In the genomic region with DNA sequence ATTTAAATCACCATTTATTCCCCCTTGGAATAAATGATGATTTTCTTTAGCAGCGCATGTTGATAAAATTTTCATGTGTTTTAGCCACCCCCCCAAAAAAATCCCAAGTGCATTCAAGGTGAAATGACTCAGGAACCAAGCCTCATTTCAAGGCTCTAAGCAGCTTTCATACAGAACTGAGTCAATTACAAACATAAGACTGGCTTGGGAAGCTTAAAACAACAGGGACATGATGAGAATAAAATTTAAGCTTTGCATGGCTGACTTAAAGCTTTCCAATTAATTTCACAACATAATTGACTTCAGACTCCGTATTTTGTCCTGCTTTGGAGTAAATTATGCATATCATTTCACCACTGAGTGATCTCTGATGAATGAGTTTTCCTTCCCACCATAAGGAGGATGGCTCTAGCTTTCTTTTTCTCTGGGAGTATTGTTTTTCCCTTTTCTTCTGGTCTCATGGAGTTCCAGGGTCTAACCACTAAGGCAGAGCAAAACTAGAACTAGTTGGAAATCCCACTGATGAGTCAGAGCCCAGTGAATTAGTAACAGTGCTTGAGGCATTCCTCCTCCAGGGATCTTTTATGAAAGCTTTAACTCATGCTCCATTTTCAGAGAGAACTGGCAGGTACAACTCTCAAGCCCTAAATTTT, we compare ENCODE assay signal across 8 cellular contexts.
DNase-seq lines count a peak whose midpoint lies in the region; ATAC-seq and TF ChIP-seq lines count a peak whose summit lies in the region.

No MANE protein-coding gene starts in this region.

- peaks cover 2% of the 10 kb centered on the region for H3K4me1 ChIP-seq in IMR-90 (ENCODE audit: control insufficient read depth, insufficient read depth, low read length)

- BruUV-seq in IMR-90 (replicated peaks; lab: Mats Ljungman, UMichigan) = no TSS peak

- ATAC-seq in IMR-90 (ENCODE audit: low read depth) (peak; percentile 92), left lobe of liver (peak; percentile 19), HG03521 (IDR thresholded peaks at IDR 0.05; ENCODE audit: unreplicated experiment) (no peak)

- peak overlapping the region; percentile 70; the same call in 1 of the 2 replicates for H3K18ac ChIP-seq in IMR-90 (ENCODE audit: low read depth, low read length)

- peak; percentile 86 for DNase-seq in BJ (ENCODE audit: low read depth)
- DNase-seq in IMR-90 = peak; percentile 88
- peak; percentile 89 for DNase-seq in amniotic stem cell (lab: John Stamatoyannopoulos, UW)
- no peak for DNase-seq in left lobe of liver (ENCODE audit: low spot score)
- no peak for DNase-seq in GM13976 (ENCODE audit: low spot score)
- no peak for DNase-seq in stimulated activated CD4-positive, alpha-beta T cell treated with anti-CD3 and anti-CD28 coated beads, Interleukin-12 subunit alpha, Interleukin-12 subunit beta, amount 100 ng/mL, for 4 hours
- DNase-seq in NK-92 (lab: John Stamatoyannopoulos, UW; ENCODE audit: unreplicated experiment) = no peak

- TF ChIP-seq CTCF in BJ (IDR thresholded peaks at IDR 0.05; ENCODE audit: insufficient read depth, low read depth, low read length) (peak; percentile 10; the same call in 1 of the 2 replicates), IMR-90 (conservative IDR thresholded peaks at IDR 0.05; ENCODE audit: low read depth, low read length) (no peak), GM13976 (IDR thresholded peaks at IDR 0.05; ENCODE audit: borderline replicate concordance, control extremely low read depth, extremely low read depth, insufficient read depth, missing control alignments) (no peak)

- no peaks in the 10 kb centered on the region for H3K27me3 ChIP-seq in BJ (ENCODE audit: control insufficient read depth, insufficient read depth, low read length)
- H3K27me3 ChIP-seq in IMR-90 (ENCODE audit: control insufficient read depth, insufficient read depth, low read length) = no peaks in the 10 kb centered on the region

- H3K4ac ChIP-seq in IMR-90 (ENCODE audit: low read depth, low read length) = no peak overlapping the region

- H3K9me3 ChIP-seq in IMR-90 (ENCODE audit: control insufficient read depth, insufficient read depth, low read length) = peaks cover 3% of the 10 kb centered on the region; the same call in 1 of the 2 replicates

- H3K23ac ChIP-seq in IMR-90 (ENCODE audit: low read depth, low read length) = no peak overlapping the region

- no peak overlapping the region for H2AK9ac ChIP-seq in IMR-90 (replicated peaks; ENCODE audit: low read depth, low read length, poor library complexity)

- H3K56ac ChIP-seq in IMR-90 (ENCODE audit: extremely low read depth, insufficient read depth, low read length) = no peak overlapping the region

- no peak overlapping the region for H2AFZ ChIP-seq in IMR-90 (replicated peaks; ENCODE audit: low read length, poor library complexity)

- no peak overlapping the region for H2BK15ac ChIP-seq in IMR-90 (ENCODE audit: low read depth, low read length)

- H4K20me1 ChIP-seq in IMR-90 (ENCODE audit: insufficient read depth, low read length) = no peaks in the 10 kb centered on the region

- no peak for TF ChIP-seq POLR2A in IMR-90 (IDR thresholded peaks at IDR 0.05; ENCODE audit: low read depth, low read length)

- peak overlapping the region; percentile 68; the same call in 1 of the 2 replicates for H4K5ac ChIP-seq in IMR-90 (ENCODE audit: low read depth, low read length)

- no peak for TF ChIP-seq RAD21 in IMR-90 (IDR thresholded peaks at IDR 0.05; ENCODE audit: low read length)

- H3K36me3 ChIP-seq in BJ (ENCODE audit: control insufficient read depth, insufficient read depth, low read length) (no peaks in the 10 kb centered on the region), IMR-90 (ENCODE audit: control insufficient read depth, insufficient read depth, low read length) (no peaks in the 10 kb centered on the region)

- no peak overlapping the region for H3K14ac ChIP-seq in IMR-90 (replicated peaks; ENCODE audit: low read depth, low read length)

- peak overlapping the region; percentile 78; the same call in 1 of the 2 replicates for H3K4me2 ChIP-seq in IMR-90 (ENCODE audit: low read depth, low read length)

- dilution Hi-C loops in IMR-90 (cut with HindIII; ENCODE audit: low sequenced_read_pairs, unreplicated experiment) = no loop called here

- H2AK5ac ChIP-seq in IMR-90 (ENCODE audit: low read depth, low read length) = no peak overlapping the region

- no peak overlapping the region for H3K27ac ChIP-seq in IMR-90 (ENCODE audit: insufficient read depth, low read length)

- peak overlapping the region; percentile 80 for H2BK5ac ChIP-seq in IMR-90 (ENCODE audit: low read depth, low read length, poor library complexity, severe bottlenecking)

- intact Hi-C loops in IMR-90 (cut with micrococcal nuclease) = loop anchor here (2.0 kb wide), 1 partner anchor 28 kb away; no protein-coding TSS in a partner anchor

- H3K9ac ChIP-seq in IMR-90 (ENCODE audit: low read depth, low read length) = peak overlapping the region; percentile 23; the same call in 1 of the 2 replicates

- no peaks in the 10 kb centered on the region for H3K9me1 ChIP-seq in IMR-90 (ENCODE audit: insufficient read depth, low read length)

- H4K91ac ChIP-seq in IMR-90 (ENCODE audit: insufficient read depth, low read depth, low read length) = no peak overlapping the region

- H3K4me3 ChIP-seq in BJ (ENCODE audit: low read depth, low read length) (no peak overlapping the region), IMR-90 (ENCODE audit: insufficient read depth, low read depth, low read length) (no peak overlapping the region)

- in situ Hi-C loops in IMR-90 (cut with MboI; ENCODE audit: low sequenced_read_pairs) = no loop called here
- in situ Hi-C loops in GM13976 (cut with MboI; ENCODE audit: low sequenced_read_pairs, unreplicated experiment) = no loop called here

- peak overlapping the region in 1 of 2 experiments; percentile 10; a peak in 1 of 4 replicates for H4K8ac ChIP-seq in IMR-90 (ENCODE audit: low read depth in 2 of 2, low read length in 2 of 2)

- POLR2A ChIA-PET in BJ (lab: Charles Lee) (interaction anchor here (0.9 kb wide), 1 partner anchor 11 kb away, joined by 3 read pairs; no protein-coding TSS in a partner anchor), IMR-90 (lab: Charles Lee; ENCODE audit: unreplicated experiment) (no interaction called here)

- no peak overlapping the region for H2BK20ac ChIP-seq in IMR-90 (ENCODE audit: low read depth, low read length)

- peak overlapping the region; percentile 58; the same call in 1 of the 2 replicates for H2BK120ac ChIP-seq in IMR-90 (ENCODE audit: low read depth, low read length)

- WGBS in IMR-90 (ENCODE audit: extremely low coverage in 2 of 2, insufficient read length in 1 of 2), 2 experiments = no CpG with 5 or more reads among the region's 2 CpGs

- CTCF ChIA-PET in BJ (lab: Yijun Ruan, JAX) = interaction anchor here (0.7 to 4.0 kb wide), 6 partner anchors 12 to 129 kb away, joined by 3 to 19 read pairs (median 6); no protein-coding TSS in a partner anchor
- CTCF ChIA-PET in IMR-90 (lab: Yijun Ruan, JAX) = interaction anchor here (0.6 to 1.2 kb wide), 3 partner anchors 35 to 469 kb away, joined by 3 read pairs; no protein-coding TSS in a partner anchor

- H3K79me1 ChIP-seq in IMR-90 (ENCODE audit: low read depth in 1 of 2, low read length in 2 of 2) = no peaks in the 10 kb centered on the region

TF ChIP-seq in IMR-90, 13 proteins besides CTCF, POLR2A, EP300 and RAD21:
- TF ChIP-seq BHLHE40 (IDR thresholded peaks at IDR 0.05; ENCODE audit: low read depth, low read length) (no peak), FOS (IDR thresholded peaks at IDR 0.05; ENCODE audit: low read depth, low read length) (peak; percentile 73; the same call in 1 of the 2 replicates), MAFK (IDR thresholded peaks at IDR 0.05; ENCODE audit: low read depth, low read length) (no peak)
- TF ChIP-seq, protein P1, sequence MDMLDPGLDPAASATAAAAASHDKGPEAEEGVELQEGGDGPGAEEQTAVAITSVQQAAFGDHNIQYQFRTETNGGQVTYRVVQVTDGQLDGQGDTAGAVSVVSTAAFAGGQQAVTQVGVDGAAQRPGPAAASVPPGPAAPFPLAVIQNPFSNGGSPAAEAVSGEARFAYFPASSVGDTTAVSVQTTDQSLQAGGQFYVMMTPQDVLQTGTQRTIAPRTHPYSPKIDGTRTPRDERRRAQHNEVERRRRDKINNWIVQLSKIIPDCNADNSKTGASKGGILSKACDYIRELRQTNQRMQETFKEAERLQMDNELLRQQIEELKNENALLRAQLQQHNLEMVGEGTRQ (IDR thresholded peaks at IDR 0.05; ENCODE audit: low read depth, low read length) = no peak
TF ChIP-seq in IMR-90: peak in this region for 1.

Comparison
In these comparisons a context has a peak if more than half of its experiments do, and no peak if none do; other contexts are left out.
1. DNase-seq: peak in BJ (single experiment), IMR-90 (single experiment) and amniotic stem cell (single experiment); none in left lobe of liver (single experiment), GM13976 (single experiment), stimulated activated CD4-positive, alpha-beta T cell treated with anti-CD3 and anti-CD28 coated beads, Interleukin-12 subunit alpha, Interleukin-12 subunit beta, amount 100 ng/mL, for 4 hours (single experiment) and NK-92 (single experiment).